In genomic region chr18:62452280-62452824, GRCh38 we compare ENCODE assay signal across 13 cellular contexts.
DNase-seq lines count a peak whose midpoint lies in the region; ATAC-seq and TF ChIP-seq lines count a peak whose summit lies in the region.
"Had no signal": no experiment of that assay in that cellular context is flagged by ENCODE, and none has a peak within 500 bp of the region (broad histone marks: within the 10 kb centered on the region; RNA-seq: fewer than 3 reads in every experiment).

No MANE protein-coding gene starts in this region.

- no CpG with 5 or more reads among the region's 5 CpGs for WGBS in IMR-90 (ENCODE audit: extremely low coverage in 2 of 2, insufficient read length in 1 of 2), 2 experiments
- WGBS in lung, 2 donors: 23 to 39% methylated on average over 5 of the region's 5 CpGs

- H4K20me1 ChIP-seq in BLaER1 treated with 17β-estradiol and CSF1 and Interleukin-3, amounts not matched to agents 10 nM and 100 nM: no peaks in the 10 kb centered on the region
- no peaks in the 10 kb centered on the region for H4K20me1 ChIP-seq in IMR-90 (ENCODE audit: insufficient read depth, low read length)

- H3K9me3 ChIP-seq in BLaER1 treated with 17β-estradiol and CSF1 and Interleukin-3, amounts not matched to agents 10 nM and 100 nM (replicated peaks in 1 of 11): peaks cover 4 to 14% (median 8%) of the 10 kb centered on the region in 11 experiments; a peak in 17 of 22 replicates
- no peaks in the 10 kb centered on the region for H3K9me3 ChIP-seq in IMR-90 (ENCODE audit: control insufficient read depth, insufficient read depth, low read length)
- H3K9me3 ChIP-seq in lung (ENCODE audit: control insufficient read depth in 2 of 2, insufficient read depth in 1 of 2, low read length in 1 of 2): no peaks in the 10 kb centered on the region
- H3K9me3 ChIP-seq: testis had no signal

- no peak overlapping the region for H4K91ac ChIP-seq in IMR-90 (ENCODE audit: insufficient read depth, low read depth, low read length)

- no peaks in the 10 kb centered on the region for H3K79me1 ChIP-seq in IMR-90 (ENCODE audit: low read depth in 1 of 2, low read length in 2 of 2)

- H3K23ac ChIP-seq in IMR-90 (ENCODE audit: low read depth, low read length): no peak overlapping the region

- no peak overlapping the region for H2AK9ac ChIP-seq in IMR-90 (replicated peaks; ENCODE audit: low read depth, low read length, poor library complexity)

- DNase-seq in IMR-90 (peak; percentile 19), lung (ENCODE audit: low spot score) (no peak), A172 (ENCODE audit: low spot score) (no peak)
- DNase-seq in activated CD4-positive, alpha-beta memory T cell treated with anti-CD3 and anti-CD28 coated beads, Interleukin-2, amount 10 ng/mL, durations not matched to agents 7 days and 5 days: peak; percentile 21
- DNase-seq: activated B cell treated with CpG ODN at 0.5 μM for 24 hours; naive thymus-derived CD8-positive, alpha-beta T cell; stimulated activated CD4-positive, alpha-beta T cell treated with anti-CD3 and anti-CD28 coated beads, Interleukin-4, amount 100 ng/mL, for 24 hours; testis had no signal

- peaks cover 9% of the 10 kb centered on the region for H3K27me3 Mint-ChIP-seq in activated CD4-positive, alpha-beta memory T cell treated with anti-CD3 and anti-CD28 coated beads, Interleukin-2, amount 10 ng/mL, durations not matched to agents 7 days and 5 days

- BruUV-seq in IMR-90 (replicated peaks; lab: Mats Ljungman, UMichigan): no TSS peak

- H3K4me1 ChIP-seq in BLaER1 treated with 17β-estradiol and CSF1 and Interleukin-3, amounts not matched to agents 10 nM and 100 nM: peaks cover 4 to 46% (median 28%) of the 10 kb centered on the region in 10 experiments; a peak in 15 of 20 replicates
- H3K4me1 ChIP-seq in IMR-90 (ENCODE audit: control insufficient read depth, insufficient read depth, low read length) (peaks cover 7% of the 10 kb centered on the region), lung (ENCODE audit: control insufficient read depth in 2 of 2, insufficient read depth in 2 of 2, low read length in 2 of 2) (peaks cover 0 to 6% of the 10 kb centered on the region in 2 donors)
- H3K4me1 ChIP-seq: testis had no signal

- H3K27me3 ChIP-seq in BLaER1 treated with 17β-estradiol and CSF1 and Interleukin-3, amounts not matched to agents 10 nM and 100 nM: no peaks in the 10 kb centered on the region
- H3K27me3 ChIP-seq in IMR-90 (ENCODE audit: control insufficient read depth, insufficient read depth, low read length) (peaks cover 11% of the 10 kb centered on the region), lung (ENCODE audit: control insufficient read depth, insufficient read depth) (no peaks in the 10 kb centered on the region)
- H3K27me3 ChIP-seq: testis had no signal

- H4K5ac ChIP-seq in IMR-90 (ENCODE audit: low read depth, low read length): no peak overlapping the region

- H3K4ac ChIP-seq in IMR-90 (ENCODE audit: low read depth, low read length): no peak overlapping the region

- peak overlapping the region in 10 of 11 experiments; percentile 8 to 72 (median 53); a peak in 13 of 22 replicates for H3K27ac ChIP-seq in BLaER1 treated with 17β-estradiol and CSF1 and Interleukin-3, amounts not matched to agents 10 nM and 100 nM
- no peak overlapping the region for H3K27ac ChIP-seq in IMR-90 (ENCODE audit: insufficient read depth, low read length)
- H3K27ac ChIP-seq in lung (ENCODE audit: low read depth in 1 of 2, low read length in 1 of 2): no peak overlapping the region
- H3K27ac ChIP-seq: testis had no signal

- no peak overlapping the region for H3K14ac ChIP-seq in IMR-90 (replicated peaks; ENCODE audit: low read depth, low read length)

- no peak overlapping the region for H2BK5ac ChIP-seq in IMR-90 (ENCODE audit: low read depth, low read length, poor library complexity, severe bottlenecking)

- TF ChIP-seq RAD21 in IMR-90 (IDR thresholded peaks at IDR 0.05; ENCODE audit: low read length): no peak

- H2AFZ ChIP-seq in IMR-90 (replicated peaks; ENCODE audit: low read length, poor library complexity): no peak overlapping the region

- H3K4me1 Mint-ChIP-seq in activated CD4-positive, alpha-beta memory T cell treated with anti-CD3 and anti-CD28 coated beads, Interleukin-2, amount 10 ng/mL, durations not matched to agents 7 days and 5 days: peaks cover 19% of the 10 kb centered on the region
- H3K4me1 Mint-ChIP-seq: activated B cell treated with CpG ODN at 0.5 μM for 24 hours had no signal

- TF ChIP-seq POLR2A in IMR-90 (IDR thresholded peaks at IDR 0.05; ENCODE audit: low read depth, low read length): no peak

- dilution Hi-C loops in IMR-90 (cut with HindIII; ENCODE audit: low sequenced_read_pairs, unreplicated experiment): no loop called here

- peak overlapping the region; percentile 8 for H3K27ac Mint-ChIP-seq in activated CD4-positive, alpha-beta memory T cell treated with anti-CD3 and anti-CD28 coated beads, Interleukin-2, amount 10 ng/mL, durations not matched to agents 7 days and 5 days
- H3K27ac Mint-ChIP-seq: activated B cell treated with CpG ODN at 0.5 μM for 24 hours; naive thymus-derived CD8-positive, alpha-beta T cell had no signal

- no peak overlapping the region for H3K56ac ChIP-seq in IMR-90 (ENCODE audit: extremely low read depth, insufficient read depth, low read length)

- peak overlapping the region in 4 of 11 experiments; percentile 8 to 61 (median 34); a peak in 7 of 22 replicates for H3K9ac ChIP-seq in BLaER1 treated with 17β-estradiol and CSF1 and Interleukin-3, amounts not matched to agents 10 nM and 100 nM
- H3K9ac ChIP-seq in IMR-90 (ENCODE audit: low read depth, low read length): no peak overlapping the region

- TF ChIP-seq CTCF in IMR-90 (conservative IDR thresholded peaks at IDR 0.05; ENCODE audit: low read depth, low read length) (no peak), lung (IDR thresholded peaks at IDR 0.05; ENCODE audit: control extremely low read depth, extremely low read depth) (no peak)

- POLR2A ChIA-PET in IMR-90 (lab: Charles Lee; ENCODE audit: unreplicated experiment): no interaction called here
- POLR2A ChIA-PET in activated CD4-positive, alpha-beta memory T cell treated with anti-CD3 and anti-CD28 coated beads, Interleukin-2, amount 10 ng/mL, durations not matched to agents 7 days and 5 days (lab: Charles Lee): no interaction called here

- no peak for ATAC-seq in IMR-90 (ENCODE audit: low read depth)
- peak; percentile 28 for ATAC-seq in lung (ENCODE audit: insufficient read depth, low FRiP score)
- no peak for ATAC-seq in GM21528 (IDR thresholded peaks at IDR 0.05; ENCODE audit: low FRiP score, unreplicated experiment)
- ATAC-seq in HG03025 (IDR thresholded peaks at IDR 0.05; ENCODE audit: low FRiP score, unreplicated experiment): no peak
- ATAC-seq in HG02678 (IDR thresholded peaks at IDR 0.05; ENCODE audit: unreplicated experiment): no peak
- ATAC-seq: naive thymus-derived CD8-positive, alpha-beta T cell; Panc1 had no signal

- CTCF ChIA-PET in IMR-90 (lab: Yijun Ruan, JAX): interaction anchor here (0.6 kb wide), 1 partner anchor 986 kb away, joined by 3 read pairs; no protein-coding TSS in a partner anchor
- CTCF ChIA-PET in activated CD4-positive, alpha-beta memory T cell treated with anti-CD3 and anti-CD28 coated beads, Interleukin-2, amount 10 ng/mL, durations not matched to agents 7 days and 5 days (lab: Charles Lee): no interaction called here

- H3K4me2 ChIP-seq in BLaER1 treated with 17β-estradiol and CSF1 and Interleukin-3, amounts not matched to agents 10 nM and 100 nM: peak overlapping the region in 10 of 11 experiments; percentile 0 to 81 (median 52); a peak in 15 of 22 replicates
- no peak overlapping the region for H3K4me2 ChIP-seq in IMR-90 (ENCODE audit: low read depth, low read length)

- no peak overlapping the region for H2BK120ac ChIP-seq in IMR-90 (ENCODE audit: low read depth, low read length)

- H3K36me3 ChIP-seq in BLaER1 treated with 17β-estradiol and CSF1 and Interleukin-3, amounts not matched to agents 10 nM and 100 nM: no peaks in the 10 kb centered on the region
- H3K36me3 ChIP-seq in IMR-90 (ENCODE audit: control insufficient read depth, insufficient read depth, low read length): no peaks in the 10 kb centered on the region
- no peaks in the 10 kb centered on the region for H3K36me3 ChIP-seq in lung (ENCODE audit: control insufficient read depth in 2 of 2, insufficient read depth in 2 of 2, low read length in 2 of 2)

- H3K18ac ChIP-seq in IMR-90 (ENCODE audit: low read depth, low read length): no peak overlapping the region

- intact Hi-C loops in IMR-90 (cut with micrococcal nuclease): no loop called here

- H3K36me3 Mint-ChIP-seq in activated CD4-positive, alpha-beta memory T cell treated with anti-CD3 and anti-CD28 coated beads, Interleukin-2, amount 10 ng/mL, durations not matched to agents 7 days and 5 days (ENCODE audit: low read depth): no peaks in the 10 kb centered on the region

- H2BK15ac ChIP-seq in IMR-90 (ENCODE audit: low read depth, low read length): no peak overlapping the region

- H3K4me3 ChIP-seq in BLaER1 treated with 17β-estradiol and CSF1 and Interleukin-3, amounts not matched to agents 10 nM and 100 nM: no peak overlapping the region
- H3K4me3 ChIP-seq in IMR-90 (ENCODE audit: insufficient read depth, low read depth, low read length) (no peak overlapping the region), lung (no peak overlapping the region)
- H3K4me3 ChIP-seq: testis had no signal

- no peaks in the 10 kb centered on the region for H3K9me3 Mint-ChIP-seq in activated CD4-positive, alpha-beta memory T cell treated with anti-CD3 and anti-CD28 coated beads, Interleukin-2, amount 10 ng/mL, durations not matched to agents 7 days and 5 days
- H3K9me3 Mint-ChIP-seq: activated B cell treated with CpG ODN at 0.5 μM for 24 hours; naive thymus-derived CD8-positive, alpha-beta T cell had no signal

- no peak overlapping the region for H4K8ac ChIP-seq in IMR-90 (ENCODE audit: low read depth in 2 of 2, low read length in 2 of 2)

- H3K9me1 ChIP-seq in IMR-90 (ENCODE audit: insufficient read depth, low read length): no peaks in the 10 kb centered on the region

- no peak overlapping the region for H2AK5ac ChIP-seq in IMR-90 (ENCODE audit: low read depth, low read length)

- no peak overlapping the region for H3K4me3 Mint-ChIP-seq in activated CD4-positive, alpha-beta memory T cell treated with anti-CD3 and anti-CD28 coated beads, Interleukin-2, amount 10 ng/mL, durations not matched to agents 7 days and 5 days
- H3K4me3 Mint-ChIP-seq: activated B cell treated with CpG ODN at 0.5 μM for 24 hours; naive thymus-derived CD8-positive, alpha-beta T cell had no signal

- in situ Hi-C loops in IMR-90 (cut with MboI; ENCODE audit: low sequenced_read_pairs): no loop called here

- no peak overlapping the region for H2BK20ac ChIP-seq in IMR-90 (ENCODE audit: low read depth, low read length)

TF ChIP-seq in IMR-90, 13 proteins besides CTCF, POLR2A, EP300 and RAD21:
- TF ChIP-seq NFE2L2 (IDR thresholded peaks at IDR 0.05; ENCODE audit: low read depth, low read length) (no peak), RFX5 (IDR thresholded peaks at IDR 0.05; ENCODE audit: low read depth, low read length) (no peak), CEBPB (IDR thresholded peaks at IDR 0.05; ENCODE audit: low read depth, low read length) (peak; percentile 55)
TF ChIP-seq in IMR-90: peak in this region for 1.

Comparison
In these comparisons a context has a peak if more than half of its experiments do, and no peak if none do; other contexts are left out.
1. H3K27ac ChIP-seq: peak in BLaER1 treated with 17β-estradiol and CSF1 and Interleukin-3, amounts not matched to agents 10 nM and 100 nM (10 of 11); none in IMR-90 (single experiment) and lung (0 of 2).
2. DNase-seq: peak in IMR-90 (single experiment) and activated CD4-positive, alpha-beta memory T cell treated with anti-CD3 and anti-CD28 coated beads, Interleukin-2, amount 10 ng/mL, durations not matched to agents 7 days and 5 days (single experiment); none in lung (single experiment) and A172 (single experiment).